Comparison of ENCODE assay signal across 27 cellular contexts in genomic region chr11:70071996-70072395, GRCh38. TPM values are rescaled to one million over a fixed set of nuclear protein-coding genes. Genes with fewer than 3 reads are reported as not detected.
DNase-seq lines count a peak whose midpoint lies in the region; ATAC-seq and TF ChIP-seq lines count a peak whose summit lies in the region.
"Had no signal": no experiment of that assay in that cellular context is flagged by ENCODE, and none has a peak within 500 bp of the region (broad histone marks: within the 10 kb centered on the region; RNA-seq: fewer than 3 reads in every experiment).

No MANE protein-coding gene starts in this region.

- 78% methylated on average over 12 of the region's 12 CpGs for WGBS in smooth muscle cell (ENCODE audit: low lambda C conversion rate)
- WGBS in thyroid gland, 2 donors: 95 to 97% methylated on average over 12 of the region's 12 CpGs

- H3K4me2 ChIP-seq in PC-9 (no peak overlapping the region), smooth muscle cell (peak overlapping the region; percentile 66)
- H3K4me2 ChIP-seq: A549 had no signal

- H3K4me3 Mint-ChIP-seq in CD4-positive, alpha-beta memory T cell: no peak overlapping the region
- H3K4me3 Mint-ChIP-seq: CD8-positive, alpha-beta memory T cell had no signal

- no peak for ATAC-seq in GM19023 (IDR thresholded peaks at IDR 0.05; ENCODE audit: unreplicated experiment)
- ATAC-seq: A549, PC-3 had no signal

- no peak overlapping the region for H3K9ac ChIP-seq in smooth muscle cell (ENCODE audit: low read depth)

- H3K9me2 ChIP-seq in PC-9 (ENCODE audit: insufficient read depth): no peaks in the 10 kb centered on the region

- BruUV-seq in PC-9 (replicated peaks; lab: Mats Ljungman, UMichigan): no TSS peak

- no peak for TF ChIP-seq POLR2A in thyroid gland (IDR thresholded peaks at IDR 0.05)

- H3K36me3 Mint-ChIP-seq in CD4-positive, alpha-beta memory T cell: no peaks in the 10 kb centered on the region
- H3K36me3 Mint-ChIP-seq: CD8-positive, alpha-beta memory T cell had no signal

- H2AFZ ChIP-seq in PC-9: no peak overlapping the region
- H2AFZ ChIP-seq in smooth muscle cell (ENCODE audit: low read depth): no peak overlapping the region

- no peak overlapping the region for H3K4me3 ChIP-seq in PC-9
- H3K4me3 ChIP-seq in smooth muscle cell: no peak overlapping the region
- no peak overlapping the region for H3K4me3 ChIP-seq in CD4-positive, alpha-beta memory T cell (ENCODE audit: low read length in 2 of 2)
- H3K4me3 ChIP-seq in thyroid gland (replicated peaks in 1 of 3): no peak overlapping the region
- H3K4me3 ChIP-seq: A549, SJSA1 had no signal

- TF ChIP-seq CTCF in PC-9 (conservative IDR thresholded peaks at IDR 0.05) (no peak), smooth muscle cell (IDR thresholded peaks at IDR 0.05; ENCODE audit: borderline replicate concordance, insufficient read depth, poor library complexity, severe bottlenecking) (no peak), thyroid gland (IDR thresholded peaks at IDR 0.05) (no peak)

- H3K4me1 Mint-ChIP-seq in CD4-positive, alpha-beta memory T cell: no peaks in the 10 kb centered on the region
- H3K4me1 Mint-ChIP-seq: CD8-positive, alpha-beta memory T cell had no signal

- H3F3A ChIP-seq in PC-9 (ENCODE audit: insufficient read depth, low read depth) (peaks cover 35% of the 10 kb centered on the region), smooth muscle cell (ENCODE audit: low read depth) (peaks cover 2% of the 10 kb centered on the region)

- H4K20me1 ChIP-seq in PC-9 (ENCODE audit: insufficient read depth) (no peaks in the 10 kb centered on the region), smooth muscle cell (ENCODE audit: low read depth) (no peaks in the 10 kb centered on the region)

- DNase-seq in D341Med (ENCODE audit: low spot score) (peak; percentile 6), PC-9 (no peak), islet precursor cell (peak; percentile 15), smooth muscle cell (lab: John Stamatoyannopoulos, UW; ENCODE audit: unreplicated experiment) (no peak), NCI-H2107 treated with DMSO at 0.1 percent for 48 hours (lab: John Stamatoyannopoulos, UW; ENCODE audit: unreplicated experiment) (no peak), thyroid gland (no peak)
- no peak for DNase-seq in CD4-positive, alpha-beta memory T cell
- DNase-seq: AML-193; CD8-positive, alpha-beta memory T cell; DMS153; DND-41; Karpas-422; NCI-H1092; NCI-H1417 treated with DMSO at 0.1 percent for 48 hours; NCI-H1694 treated with DMSO at 0.1 percent for 48 hours; NCI-H2081; NCI-H2171 treated with DMSO at 0.1 percent for 48 hours; NCI-H345; NCI-H510A treated with DMSO at 0.1 percent for 48 hours; NCI-H774; NK-92 treated with Interleukin-12 subunit alpha and Interleukin-12 subunit beta, amount 100 ng/mL, for 24 hours; PC-3; Right ventricle myocardium superior had no signal

- H3K27ac ChIP-seq in PC-9: peak overlapping the region; percentile 65; the same call in 1 of the 2 replicates
- peak overlapping the region; percentile 93 for H3K27ac ChIP-seq in smooth muscle cell (ENCODE audit: low read depth)
- H3K27ac ChIP-seq in CD4-positive, alpha-beta memory T cell (ENCODE audit: low read depth, low read length): no peak overlapping the region
- no peak overlapping the region for H3K27ac ChIP-seq in thyroid gland
- H3K27ac ChIP-seq: A549, C4-2B, SJSA1 had no signal

- peaks cover 50 to 60% of the 10 kb centered on the region in 2 donors for H3K27me3 Mint-ChIP-seq in CD4-positive, alpha-beta memory T cell

- H3K36me3 ChIP-seq in PC-9 (ENCODE audit: low read depth) (no peaks in the 10 kb centered on the region), smooth muscle cell (ENCODE audit: low read depth) (no peaks in the 10 kb centered on the region), thyroid gland (no peaks in the 10 kb centered on the region)
- H3K36me3 ChIP-seq in CD4-positive, alpha-beta memory T cell (ENCODE audit: insufficient read depth, low read length): no peaks in the 10 kb centered on the region
- H3K36me3 ChIP-seq: SJSA1 had no signal

- H3K27ac Mint-ChIP-seq in CD4-positive, alpha-beta memory T cell: no peak overlapping the region
- H3K27ac Mint-ChIP-seq: CD8-positive, alpha-beta memory T cell had no signal

- H3K79me2 ChIP-seq in PC-9 (ENCODE audit: low read depth) (peaks cover 9% of the 10 kb centered on the region), smooth muscle cell (ENCODE audit: low read depth) (no peaks in the 10 kb centered on the region)

- no peaks in the 10 kb centered on the region for H3K9me3 ChIP-seq in PC-9 (ENCODE audit: insufficient read depth, low read depth)
- no peaks in the 10 kb centered on the region for H3K9me3 ChIP-seq in smooth muscle cell (replicated peaks; ENCODE audit: low read depth)
- no peaks in the 10 kb centered on the region for H3K9me3 ChIP-seq in CD4-positive, alpha-beta memory T cell (ENCODE audit: control insufficient read depth in 1 of 2, low read length in 2 of 2)
- no peaks in the 10 kb centered on the region for H3K9me3 ChIP-seq in thyroid gland
- H3K9me3 ChIP-seq: A549, SJSA1 had no signal

- H3K27me3 ChIP-seq in PC-9 (ENCODE audit: insufficient read depth, low read depth) (no peaks in the 10 kb centered on the region), smooth muscle cell (ENCODE audit: low read depth) (no peaks in the 10 kb centered on the region), thyroid gland (no peaks in the 10 kb centered on the region)
- peaks cover 14% of the 10 kb centered on the region for H3K27me3 ChIP-seq in CD4-positive, alpha-beta memory T cell (ENCODE audit: insufficient read depth, low read length)

- peaks cover 0 to 2% (median 0%) of the 10 kb centered on the region in 8 donors for H3K9me3 Mint-ChIP-seq in CD4-positive, alpha-beta memory T cell
- H3K9me3 Mint-ChIP-seq: CD8-positive, alpha-beta memory T cell had no signal

- CTCF ChIA-PET in PC-9 (lab: Charles Lee): interaction anchor here (0.7 kb wide), 1 partner anchor 17 kb away, joined by 3 read pairs; no protein-coding TSS in a partner anchor
- CTCF ChIA-PET in CD4-positive, alpha-beta memory T cell (lab: Charles Lee; ENCODE audit: partially characterized antibody): no interaction called here

- intact Hi-C loops in PC-9 (cut with micrococcal nuclease; ENCODE audit: unreplicated experiment): no loop called here
- intact Hi-C loops in CD4-positive, alpha-beta memory T cell (cut with micrococcal nuclease): no loop called here
- intact Hi-C loops in thyroid gland (cut with DNase I): no loop called here

- POLR2A ChIA-PET in PC-9 (lab: Charles Lee; ENCODE audit: unreplicated experiment): no interaction called here
- POLR2A ChIA-PET in CD4-positive, alpha-beta memory T cell (lab: Charles Lee; ENCODE audit: partially characterized antibody): no interaction called here

- peaks cover 66% of the 10 kb centered on the region for H3K4me1 ChIP-seq in PC-9 (replicated peaks; ENCODE audit: insufficient read depth)
- peaks cover 24% of the 10 kb centered on the region for H3K4me1 ChIP-seq in smooth muscle cell (ENCODE audit: low read depth)
- H3K4me1 ChIP-seq in CD4-positive, alpha-beta memory T cell (ENCODE audit: insufficient read depth, low read length): no peaks in the 10 kb centered on the region
- peaks cover 27 to 40% of the 10 kb centered on the region in 2 donors for H3K4me1 ChIP-seq in thyroid gland
- H3K4me1 ChIP-seq: A549 had no signal

RNA-seq across cellular contexts. Expression of gene ANO1, which starts 6.1 kb away (rescaled TPM):
- 107 and 114 TPM in 2 replicates for total RNA-seq in PC-9 (2021)
- 93.4 and 107 TPM in 2 replicates for total RNA-seq in smooth muscle cell
- polyA plus RNA-seq in smooth muscle cell: 94.8 and 133 TPM in 2 replicates
- not detected for total RNA-seq in CD4-positive, alpha-beta memory T cell
- not detected for polyA plus RNA-seq in CD4-positive, alpha-beta memory T cell
- 10 to 100 TPM; 25.8 to 56.2 (median 35.3) TPM for total RNA-seq in thyroid gland
- total RNA-seq: CD8-positive, alpha-beta memory T cell had no signal
- polyA plus RNA-seq: CD8-positive, alpha-beta memory T cell had no signal

Comparison
In these comparisons a context has a peak if more than half of its experiments do, and no peak if none do; other contexts are left out.
1. DNase-seq: peak in D341Med (single experiment) and islet precursor cell (single experiment); none in PC-9 (0 of 2), smooth muscle cell (single experiment), NCI-H2107 treated with DMSO at 0.1 percent for 48 hours (single experiment), CD4-positive, alpha-beta memory T cell (0 of 5) and thyroid gland (0 of 2).
2. H3K27ac ChIP-seq: peak in PC-9 (single experiment) and smooth muscle cell (single experiment); none in CD4-positive, alpha-beta memory T cell (single experiment) and thyroid gland (0 of 3).
3. RNA of gene ANO1, which starts 6.1 kb away (total RNA-seq): 107 to 114 TPM in PC-9, 93.4 to 107 TPM in smooth muscle cell and 25.8 to 56.2 TPM in thyroid gland; not detected in CD4-positive, alpha-beta memory T cell; every median in the first group is over 10 times any median in the second.